In genomic region chr9:13222733-13223132, GRCh38 we compare ENCODE assay signal across 1 cellular context. TPM values are rescaled to one million over a fixed set of nuclear protein-coding genes. Genes with fewer than 3 reads are reported as not detected.
"Had no signal": no experiment of that assay in that cellular context is flagged by ENCODE, and none has a peak within 500 bp of the region (broad histone marks: within the 10 kb centered on the region; RNA-seq: fewer than 3 reads in every experiment).

No MANE protein-coding gene starts in this region.

RNA-seq across cellular contexts. Expression of gene MPDZ, which starts 56.8 kb away (rescaled TPM):
- polyA plus RNA-seq: GM12878 had no signal
